Comparison of ENCODE assay signal across 18 cellular contexts in genomic region chr2:239791727-239792648, GRCh38.
DNase-seq lines count a peak whose midpoint lies in the region; ATAC-seq and TF ChIP-seq lines count a peak whose summit lies in the region.
"Had no signal": no experiment of that assay in that cellular context is flagged by ENCODE, and none has a peak within 500 bp of the region (broad histone marks: within the 10 kb centered on the region; RNA-seq: fewer than 3 reads in every experiment).

No MANE protein-coding gene starts in this region.

- H3K4me1 ChIP-seq in A673 (ENCODE audit: insufficient read depth, low read length, poor library complexity, severe bottlenecking) = peaks cover 12% of the 10 kb centered on the region
- H3K4me1 ChIP-seq in BE2C = no peaks in the 10 kb centered on the region
- H3K4me1 ChIP-seq: heart right ventricle had no signal

- H3K36me3 ChIP-seq in A673 (ENCODE audit: insufficient read depth, low read length, poor library complexity, severe bottlenecking) = no peaks in the 10 kb centered on the region
- no peaks in the 10 kb centered on the region for H3K36me3 ChIP-seq in BE2C
- H3K36me3 ChIP-seq: heart right ventricle had no signal

- TF ChIP-seq CTCF in A673 (conservative IDR thresholded peaks at IDR 0.05; ENCODE audit: low read depth, low read length) (no peak), BE2C (IDR thresholded peaks at IDR 0.05; ENCODE audit: low read depth, low read length) (no peak), dorsolateral prefrontal cortex (IDR thresholded peaks at IDR 0.05 in 54 of 56, conservative IDR thresholded peaks at IDR 0.05 in 2 of 56; ENCODE audit: low read depth in 1 of 56, partially characterized antibody in 56 of 56) (no peak)

- POLR2A ChIA-PET in A673 (lab: Charles Lee; ENCODE audit: low non-redundant PET) = interaction anchor here (0.7 kb wide), 1 partner anchor 1461 kb away, joined by 4 read pairs; no protein-coding TSS in a partner anchor

- BruUV-seq in A673 (replicated peaks; lab: Mats Ljungman, UMichigan) = no TSS peak

- CTCF ChIA-PET in A673 (lab: Charles Lee) = no interaction called here

- ATAC-seq in sciatic nerve = peak; percentile 48
- ATAC-seq in GM19324 (IDR thresholded peaks at IDR 0.05; ENCODE audit: low FRiP score, unreplicated experiment) = no peak
- ATAC-seq in GM21717 (IDR thresholded peaks at IDR 0.05; ENCODE audit: unreplicated experiment) = no peak
- ATAC-seq: naive thymus-derived CD4-positive, alpha-beta T cell had no signal

- H3K4me3 ChIP-seq in A673 (ENCODE audit: low read depth, low read length, poor library complexity, severe bottlenecking) (no peak overlapping the region), BE2C (ENCODE audit: low read depth, low read length) (no peak overlapping the region), dorsolateral prefrontal cortex (no peak overlapping the region)
- H3K4me3 ChIP-seq: GM23248, heart right ventricle had no signal

- no peak overlapping the region for H3K27ac ChIP-seq in A673 (ENCODE audit: low read depth, low read length, poor library complexity, severe bottlenecking)
- peak overlapping the region in 44 of 59 donors; percentile 5 to 82 (median 60) for H3K27ac ChIP-seq in dorsolateral prefrontal cortex
- H3K27ac ChIP-seq: GM23248, heart right ventricle had no signal

- intact Hi-C loops in A673 (cut with micrococcal nuclease; ENCODE audit: unreplicated experiment) = no loop called here
- intact Hi-C loops in dorsolateral prefrontal cortex (cut with DNase I) = no loop called here
- intact Hi-C loops in sciatic nerve (cut with DNase I) = no loop called here

- H3K27me3 ChIP-seq in A673 (replicated peaks; ENCODE audit: insufficient read depth, low read depth, low read length, poor library complexity) (no peaks in the 10 kb centered on the region), BE2C (no peaks in the 10 kb centered on the region; the same call in 1 of the 2 replicates), dorsolateral prefrontal cortex (no peaks in the 10 kb centered on the region)

- DNase-seq in A673 (ENCODE audit: low spot score) (peak; percentile 61), BE2C (peak; percentile 4), dorsolateral prefrontal cortex (peak in 5 of 10 donors; percentile 8 to 40 (median 27)), sciatic nerve (ENCODE audit: low spot score) (peak; percentile 44), NCI-H1436 treated with DMSO at 0.1 percent for 48 hours (lab: John Stamatoyannopoulos, UW) (no peak)
- DNase-seq: activated naive CD8-positive, alpha-beta T cell treated with anti-CD3 and anti-CD28 coated beads for 36 hours; DMS53; GM23248; heart right ventricle; KG1; MM.1S; NCI-H2171; NCI-H524; stimulated activated CD4-positive, alpha-beta T cell treated with anti-CD3 and anti-CD28 coated beads, Interleukin-4, amount 100 ng/mL, for 1 hour; stimulated activated naive CD4-positive, alpha-beta T cell treated with Interleukin-2 at 50 U/mL for 16 hours had no signal

- H3K9me3 ChIP-seq in A673 (ENCODE audit: low read depth, low read length, poor library complexity, severe bottlenecking) (no peaks in the 10 kb centered on the region), BE2C (no peaks in the 10 kb centered on the region)
